Comparison of ENCODE assay signal across 13 cellular contexts in the genomic region with DNA sequence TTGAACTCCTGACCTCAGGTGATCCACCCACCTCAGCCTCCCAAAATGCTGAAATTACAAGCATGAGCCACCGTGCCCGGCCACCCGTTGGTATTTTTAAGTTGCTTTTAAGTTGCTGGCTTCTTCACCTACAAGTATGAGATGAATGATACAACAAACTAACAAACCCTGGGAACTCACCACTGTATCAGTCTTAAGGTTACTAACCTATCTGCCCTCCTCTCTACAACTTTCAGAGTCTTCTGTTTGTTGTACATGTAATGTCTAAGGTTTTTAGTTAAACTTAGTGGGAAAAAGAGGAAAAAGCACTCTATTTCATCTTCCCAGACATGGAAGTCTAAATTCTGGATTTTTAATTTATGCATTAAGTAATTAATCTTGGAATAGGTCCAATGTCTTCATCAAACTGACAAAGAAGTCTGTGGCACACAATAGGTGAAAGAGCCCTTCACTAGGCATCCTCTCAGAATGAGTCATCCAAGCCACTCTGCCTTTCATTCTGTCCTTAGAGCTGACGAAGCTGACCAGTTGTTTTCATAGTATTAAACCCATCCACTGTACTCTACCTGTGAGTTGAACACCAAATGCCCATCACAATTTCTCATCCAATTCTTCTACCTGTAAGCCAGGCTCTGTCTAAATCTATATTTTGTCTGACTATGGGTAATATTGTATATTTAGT.
A peak's percentile ranks its signal among the peaks of the same experiment; 100 is the strongest.
DNase-seq lines count a peak whose midpoint lies in the region; ATAC-seq, FAIRE-seq and TF ChIP-seq lines count a peak whose summit lies in the region.
"Had no signal": no experiment of that assay in that cellular context is flagged by ENCODE, and none has a peak within 500 bp of the region (broad histone marks: within the 10 kb centered on the region; RNA-seq: fewer than 3 reads in every experiment).

No MANE protein-coding gene starts in this region.

- no peak overlapping the region for H3K4me2 ChIP-seq in A549

- no peaks in the 10 kb centered on the region for H3K4me1 ChIP-seq in A549
- H3K4me1 ChIP-seq: suprapubic skin had no signal

- no peak for TF ChIP-seq CTCF in A549 (IDR thresholded peaks at IDR 0.05)

- WGBS in A549 (ENCODE audit: missing lambda C conversion rate): 85% methylated on average over 4 of the region's 4 CpGs

- no peaks in the 10 kb centered on the region for H3K4me1 Mint-ChIP-seq in activated T-helper 1 cell treated with anti-CD3 and anti-CD28 coated beads, Interleukin-12 subunit alpha, Interleukin-12 subunit beta, Interleukin-2, Interleukin-4 antibody, amounts not matched to agents 30 ng/mL and 10 ng/mL and 1 ng/mL, durations not matched to agents 14 hours and 24 hours and 36 hours (ENCODE audit: low read depth)
- H3K4me1 Mint-ChIP-seq in activated T-cell treated with anti-CD3 and anti-CD28 coated beads, Interleukin-2, amount 50 U/mL, for 24 hours (ENCODE audit: low read depth): no peaks in the 10 kb centered on the region

- no peak overlapping the region for H3K27ac Mint-ChIP-seq in activated T-helper 1 cell treated with anti-CD3 and anti-CD28 coated beads, Interleukin-12 subunit alpha, Interleukin-12 subunit beta, Interleukin-2, Interleukin-4 antibody, amounts not matched to agents 30 ng/mL and 10 ng/mL and 1 ng/mL, durations not matched to agents 14 hours and 24 hours and 36 hours
- H3K27ac Mint-ChIP-seq in activated T-cell treated with anti-CD3 and anti-CD28 coated beads, Interleukin-2, amount 50 U/mL, for 24 hours: no peak overlapping the region

- POLR2A ChIA-PET in A549 (lab: Yijun Ruan, JAX): no interaction called here

- no peaks in the 10 kb centered on the region for H3K27me3 Mint-ChIP-seq in activated T-helper 1 cell treated with anti-CD3 and anti-CD28 coated beads, Interleukin-12 subunit alpha, Interleukin-12 subunit beta, Interleukin-2, Interleukin-4 antibody, amounts not matched to agents 30 ng/mL and 10 ng/mL and 1 ng/mL, durations not matched to agents 14 hours and 24 hours and 36 hours (ENCODE audit: insufficient read depth)
- no peaks in the 10 kb centered on the region for H3K27me3 Mint-ChIP-seq in activated T-cell treated with anti-CD3 and anti-CD28 coated beads, Interleukin-2, amount 50 U/mL, for 24 hours

- TF ChIP-seq RAD21 in A549 (conservative IDR thresholded peaks at IDR 0.05 in 1 of 2, IDR thresholded peaks at IDR 0.05 in 1 of 2): no peak

- peaks cover 20% of the 10 kb centered on the region for H3K9me3 Mint-ChIP-seq in activated T-helper 1 cell treated with anti-CD3 and anti-CD28 coated beads, Interleukin-12 subunit alpha, Interleukin-12 subunit beta, Interleukin-2, Interleukin-4 antibody, amounts not matched to agents 30 ng/mL and 10 ng/mL and 1 ng/mL, durations not matched to agents 14 hours and 24 hours and 36 hours
- H3K9me3 Mint-ChIP-seq in activated T-cell treated with anti-CD3 and anti-CD28 coated beads, Interleukin-2, amount 50 U/mL, for 24 hours: peaks cover 5% of the 10 kb centered on the region

- no peak overlapping the region for H3K4me3 ChIP-seq in A549
- H3K4me3 ChIP-seq: K562, suprapubic skin had no signal

- no peak for TF ChIP-seq EP300 in A549 (IDR thresholded peaks at IDR 0.05)

- intact Hi-C loops in activated T-helper 1 cell treated with anti-CD3 and anti-CD28 coated beads, Interleukin-12 subunit alpha, Interleukin-12 subunit beta, Interleukin-2, Interleukin-4 antibody, amounts not matched to agents 30 ng/mL and 10 ng/mL and 1 ng/mL, durations not matched to agents 14 hours and 24 hours and 36 hours (cut with micrococcal nuclease): no loop called here

- no peak overlapping the region for H3K4me3 Mint-ChIP-seq in activated T-helper 1 cell treated with anti-CD3 and anti-CD28 coated beads, Interleukin-12 subunit alpha, Interleukin-12 subunit beta, Interleukin-2, Interleukin-4 antibody, amounts not matched to agents 30 ng/mL and 10 ng/mL and 1 ng/mL, durations not matched to agents 14 hours and 24 hours and 36 hours
- H3K4me3 Mint-ChIP-seq in activated T-cell treated with anti-CD3 and anti-CD28 coated beads, Interleukin-2, amount 50 U/mL, for 24 hours: no peak overlapping the region

- no peak for FAIRE-seq in A549 (lab: Jason Lieb, UNC)
- FAIRE-seq: K562 had no signal

- H3K27ac ChIP-seq in A549: no peak overlapping the region
- H3K27ac ChIP-seq: suprapubic skin had no signal

- ATAC-seq in A549 (no peak), GM18867 (IDR thresholded peaks at IDR 0.05; ENCODE audit: unreplicated experiment) (peak; percentile 94), HG02678 (IDR thresholded peaks at IDR 0.05; ENCODE audit: unreplicated experiment) (peak; percentile 70), HG03108 (IDR thresholded peaks at IDR 0.05; ENCODE audit: unreplicated experiment) (no peak)
- ATAC-seq: K562, right cardiac atrium had no signal

- no peaks in the 10 kb centered on the region for H3K9me3 ChIP-seq in A549
- H3K9me3 ChIP-seq: suprapubic skin had no signal

- CTCF ChIA-PET in A549 (lab: Yijun Ruan, JAX): no interaction called here

- H3K36me3 Mint-ChIP-seq in activated T-helper 1 cell treated with anti-CD3 and anti-CD28 coated beads, Interleukin-12 subunit alpha, Interleukin-12 subunit beta, Interleukin-2, Interleukin-4 antibody, amounts not matched to agents 30 ng/mL and 10 ng/mL and 1 ng/mL, durations not matched to agents 14 hours and 24 hours and 36 hours (ENCODE audit: low read depth): no peaks in the 10 kb centered on the region
- H3K36me3 Mint-ChIP-seq in activated T-cell treated with anti-CD3 and anti-CD28 coated beads, Interleukin-2, amount 50 U/mL, for 24 hours (ENCODE audit: low read depth): no peaks in the 10 kb centered on the region

- TF ChIP-seq POLR2A in A549 (IDR thresholded peaks at IDR 0.05; ENCODE audit: low read length): no peak

- DNase-seq in A549 (ENCODE audit: low read depth in 1 of 2, low spot score in 1 of 2) (no peak), NCI-H2029 treated with DMSO at 0.1 percent for 48 hours (lab: John Stamatoyannopoulos, UW) (peak; percentile 43), activated gamma-delta T cell treated with Interleukin-2 at 50 U/mL for 16 hours (no peak)
- DNase-seq in activated T-helper 1 cell treated with anti-CD3 and anti-CD28 coated beads, Interleukin-12 subunit alpha, Interleukin-12 subunit beta, Interleukin-2, Interleukin-4 antibody, amounts not matched to agents 30 ng/mL and 10 ng/mL and 1 ng/mL, durations not matched to agents 14 hours and 24 hours and 36 hours (ENCODE audit: low spot score): no peak
- no peak for DNase-seq in activated T-cell treated with anti-CD3 and anti-CD28 coated beads, Interleukin-2, amount 50 U/mL, for 24 hours
- DNase-seq: activated gamma-delta T cell, cerebellar nuclear complex, right cardiac atrium had no signal

TF ChIP-seq in A549, 52 proteins besides CTCF, POLR2A, EP300 and RAD21:
- no peak for TF ChIP-seq ZC3H11A (IDR thresholded peaks at IDR 0.05)
- no peak for TF ChIP-seq FOSL2 (IDR thresholded peaks at IDR 0.05)
- 0 out of 2 replicates have a peak, but pooled peaks have one; percentile 10 for TF ChIP-seq FOSL2 (CRISPR knock-in tag; IDR thresholded peaks at IDR 0.05)
- no peak for TF ChIP-seq EHMT2 (IDR thresholded peaks at IDR 0.05; ENCODE audit: low read depth)
- TF ChIP-seq KDM1A (IDR thresholded peaks at IDR 0.05; ENCODE audit: low read depth): no peak
- TF ChIP-seq RFX5 (IDR thresholded peaks at IDR 0.05): no peak

Comparison
In these comparisons a context has a peak if more than half of its experiments do, and no peak if none do; other contexts are left out.
1. ATAC-seq: peak in GM18867 (single experiment) and HG02678 (single experiment); none in A549 (0 of 2) and HG03108 (single experiment).